ENCODE assay signal across 20 cellular contexts in the genomic region with DNA sequence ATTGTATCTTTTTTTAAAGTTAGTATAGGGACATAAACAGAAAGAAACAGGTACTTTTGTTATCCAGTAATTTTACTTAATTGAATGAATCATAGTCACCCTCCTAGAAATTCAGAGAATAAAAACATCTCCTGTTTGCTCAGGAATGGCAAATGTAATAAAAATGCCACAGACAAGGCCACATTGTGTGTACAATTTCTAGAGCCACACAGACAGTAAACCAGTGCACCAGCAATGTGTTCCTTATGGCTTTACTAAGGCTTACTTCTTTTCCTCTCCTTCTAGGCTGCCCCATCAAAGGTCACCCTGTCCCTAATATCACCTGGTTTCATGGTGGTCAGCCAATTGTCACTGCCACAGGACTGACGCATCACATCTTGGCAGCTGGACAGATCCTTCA.
DNase-seq lines count a peak whose midpoint lies in the region; ATAC-seq lines count a peak whose summit lies in the region.
"Had no signal": no experiment of that assay in that cellular context is flagged by ENCODE, and none has a peak within 500 bp of the region (broad histone marks: within the 10 kb centered on the region; RNA-seq: fewer than 3 reads in every experiment).

No MANE protein-coding gene starts in this region.

- peak overlapping the region; percentile 7 for H3K9ac ChIP-seq in neuronal stem cell (ENCODE audit: low read depth, low read length, poor library complexity)
- H3K9ac ChIP-seq: BLaER1, GM23248 had no signal

- no peak overlapping the region for H4K91ac ChIP-seq in neuronal stem cell (ENCODE audit: low read depth, low read length, poor library complexity)

- DNase-seq in M059J (ENCODE audit: low read depth) (peak; percentile 17), astrocyte of the hippocampus (ENCODE audit: low read depth, low spot score) (peak; percentile 21), left colon (no peak), neuronal stem cell (ENCODE audit: low spot score) (no peak), retina (no peak), CD1c-positive myeloid dendritic cell (ENCODE audit: extremely low spot score) (no peak)
- DNase-seq: CD4-positive, alpha-beta T cell; CD8-positive, alpha-beta memory T cell; DMS 273 treated with DMSO at 0.1 percent for 48 hours; DMS79; EL; GDM1; H7; HCEC 1CT had no signal

- H3K18ac ChIP-seq in neuronal stem cell (ENCODE audit: low read length): no peak overlapping the region

- no peak overlapping the region for H2BK5ac ChIP-seq in neuronal stem cell (ENCODE audit: low read length)

- H3K14ac ChIP-seq in neuronal stem cell (ENCODE audit: low read length): no peak overlapping the region

- ATAC-seq in left colon (peak; percentile 88), HG03139 (IDR thresholded peaks at IDR 0.05; ENCODE audit: unreplicated experiment) (no peak)
- ATAC-seq: GM12878 had no signal

- H2AFZ ChIP-seq in neuronal stem cell (ENCODE audit: low read length): no peak overlapping the region
- H2AFZ ChIP-seq: GM23248 had no signal

- H3K4me2 ChIP-seq in neuronal stem cell (ENCODE audit: insufficient read depth, low read length, poor library complexity, severe bottlenecking): no peak overlapping the region
- H3K4me2 ChIP-seq: BLaER1 had no signal

- H3K23ac ChIP-seq in neuronal stem cell (ENCODE audit: low read depth, low read length, poor library complexity): no peak overlapping the region

- H3K4ac ChIP-seq in neuronal stem cell (ENCODE audit: low read length): no peak overlapping the region

- H2BK120ac ChIP-seq in neuronal stem cell (ENCODE audit: low read depth, low read length): no peak overlapping the region

- no peak overlapping the region for H2BK12ac ChIP-seq in neuronal stem cell (ENCODE audit: low read length)

- H2AK5ac ChIP-seq in neuronal stem cell (ENCODE audit: low read depth, low read length): no peak overlapping the region

- WGBS in neuronal stem cell (ENCODE audit: extremely low coverage in 2 of 2, insufficient read length in 2 of 2, insufficient replicate concordance in 1 of 2), 2 donors: no CpG with 5 or more reads among the region's 1 CpG

- no peaks in the 10 kb centered on the region for H3K4me1 ChIP-seq in neuronal stem cell (ENCODE audit: control insufficient read depth in 2 of 2, insufficient read depth in 1 of 2, low read depth in 1 of 2, low read length in 2 of 2)
- H3K4me1 ChIP-seq: BLaER1 had no signal

- no peak overlapping the region for H4K8ac ChIP-seq in neuronal stem cell (ENCODE audit: low read depth, low read length)

- no peaks in the 10 kb centered on the region for H3K79me1 ChIP-seq in neuronal stem cell (ENCODE audit: low read depth, low read length)

- no peak overlapping the region for H3K4me3 ChIP-seq in neuronal stem cell (ENCODE audit: low read length in 2 of 2)
- H3K4me3 ChIP-seq: BLaER1, GM12878, GM23248 had no signal

- no peaks in the 10 kb centered on the region for H3K27me3 ChIP-seq in neuronal stem cell (ENCODE audit: control insufficient read depth in 3 of 3, insufficient read depth in 3 of 3, low read depth in 1 of 3, low read length in 3 of 3)
- H3K27me3 ChIP-seq: BLaER1 had no signal

- no peak overlapping the region for H2BK15ac ChIP-seq in neuronal stem cell (ENCODE audit: low read length)

- intact Hi-C loops in left colon (cut with DNase I, micrococcal nuclease): no loop called here

- no peak overlapping the region for H3K27ac ChIP-seq in neuronal stem cell (replicated peaks; ENCODE audit: low read length)
- H3K27ac ChIP-seq: 22Rv1, BLaER1, C4-2B, GM23248 had no signal

- peaks cover 0 to 3% of the 10 kb centered on the region in 2 donors for H3K9me3 ChIP-seq in neuronal stem cell (replicated peaks in 1 of 2; ENCODE audit: control insufficient read depth in 2 of 2, insufficient read depth in 1 of 2, low read depth in 1 of 2, low read length in 2 of 2)

- H3K36me3 ChIP-seq in neuronal stem cell (replicated peaks in 1 of 2; ENCODE audit: control insufficient read depth in 2 of 2, insufficient read depth in 2 of 2, low read length in 2 of 2): no peaks in the 10 kb centered on the region
- H3K36me3 ChIP-seq: BLaER1 had no signal

Comparison
In these comparisons a context has a peak if more than half of its experiments do, and no peak if none do; other contexts are left out.
1. DNase-seq: peak in M059J (single experiment) and astrocyte of the hippocampus (single experiment); none in left colon (0 of 2), neuronal stem cell (single experiment), retina (single experiment) and CD1c-positive myeloid dendritic cell (single experiment).